ENCODE assay signal across 1 cellular context in genomic region chr1:114110011-114110410, GRCh38.
TF ChIP-seq lines count a peak whose summit lies in the region.

No MANE protein-coding gene starts in this region.

TF ChIP-seq in HEK293, 187 proteins besides CTCF, POLR2A, EP300 and RAD21 (continued from another document):
- no peak for TF ChIP-seq REST (tag by site-specific recombination; IDR thresholded peaks at IDR 0.05)
- TF ChIP-seq ZNF776 (tag by site-specific recombination; IDR thresholded peaks at IDR 0.05; ENCODE audit: borderline replicate concordance): no peak
